Comparison of ENCODE assay signal across 1 cellular context in the genomic region with DNA sequence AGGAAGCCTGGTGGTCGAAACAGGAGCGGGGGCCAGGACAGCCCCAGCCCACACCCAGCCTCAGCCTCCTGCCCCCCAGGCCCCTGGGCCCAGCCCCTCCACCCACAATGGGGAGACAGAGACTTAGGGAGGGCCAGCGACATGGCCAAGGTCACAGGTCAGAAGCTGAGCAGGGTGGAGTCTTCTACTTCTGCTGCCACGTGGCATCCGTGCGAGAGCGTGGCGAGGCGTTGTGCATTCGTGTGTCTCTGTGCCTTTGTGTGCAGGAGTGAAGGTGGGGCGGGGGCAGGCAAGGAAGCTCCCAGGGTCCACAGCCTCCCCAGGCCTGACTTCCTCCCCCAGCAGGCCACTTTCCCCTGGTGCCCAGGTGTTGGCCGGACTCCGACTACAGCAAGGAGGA.
TF ChIP-seq lines count a peak whose summit lies in the region.

No MANE protein-coding gene starts in this region.

TF ChIP-seq in H1, 55 proteins besides CTCF, POLR2A, EP300 and RAD21:
- TF ChIP-seq RFX5 (IDR thresholded peaks at IDR 0.05; ENCODE audit: borderline replicate concordance, low read depth, low read length), result no peak
